In genomic region chr5:54013556-54014157, GRCh38 we compare ENCODE assay signal across 9 cellular contexts.
DNase-seq lines count a peak whose midpoint lies in the region; ATAC-seq and TF ChIP-seq lines count a peak whose summit lies in the region.
"Had no signal": no experiment of that assay in that cellular context is flagged by ENCODE, and none has a peak within 500 bp of the region (broad histone marks: within the 10 kb centered on the region; RNA-seq: fewer than 3 reads in every experiment).

No MANE protein-coding gene starts in this region.

- no peaks in the 10 kb centered on the region for H3K4me1 ChIP-seq in gastrocnemius medialis
- no peaks in the 10 kb centered on the region for H3K4me1 ChIP-seq in BE2C

- in situ Hi-C loops in gastrocnemius medialis (cut with MboI; ENCODE audit: low sequenced_read_pairs in 4 of 4), result no loop called here

- H3K27me3 ChIP-seq in gastrocnemius medialis (no peaks in the 10 kb centered on the region), BE2C (peaks cover 2% of the 10 kb centered on the region; the same call in 1 of the 2 replicates)

- peak; percentile 86 for DNase-seq in EL
- peak; percentile 90 for DNase-seq in NOMO-1 treated with DMSO at 0.1 percent for 48 hours (lab: John Stamatoyannopoulos, UW; ENCODE audit: unreplicated experiment)
- peak; percentile 81 to 97 for DNase-seq in cardiac fibroblast (ENCODE audit: low read depth in 2 of 2)
- DNase-seq in gastrocnemius medialis, result peak; percentile 6 to 33
- no peak for DNase-seq in BE2C
- no peak for DNase-seq in GM10266 (ENCODE audit: extremely low spot score)

- H3K9me3 ChIP-seq in gastrocnemius medialis (peaks cover 0 to 3% (median 0%) of the 10 kb centered on the region in 3 donors), BE2C (no peaks in the 10 kb centered on the region)

- no peak overlapping the region for H3K27ac ChIP-seq in gastrocnemius medialis

- TF ChIP-seq POLR2A in gastrocnemius medialis (IDR thresholded peaks at IDR 0.05), result no peak

- intact Hi-C loops in gastrocnemius medialis (cut with DNase I; ENCODE audit: low total_unique reads), result no loop called here

- H3K4me3 ChIP-seq in cardiac fibroblast (replicated peaks in 1 of 2; ENCODE audit: low read depth in 2 of 2, low read length in 2 of 2) (no peak overlapping the region), gastrocnemius medialis (no peak overlapping the region), BE2C (ENCODE audit: low read depth, low read length) (no peak overlapping the region)

- TF ChIP-seq CTCF in cardiac fibroblast (IDR thresholded peaks at IDR 0.05; ENCODE audit: low read depth, low read length), result no peak
- no peak for TF ChIP-seq CTCF in gastrocnemius medialis (IDR thresholded peaks at IDR 0.05 in 4 of 5, conservative IDR thresholded peaks at IDR 0.05 in 1 of 5)
- no peak for TF ChIP-seq CTCF in BE2C (IDR thresholded peaks at IDR 0.05; ENCODE audit: low read depth, low read length)
- no peak for TF ChIP-seq CTCF in GM10266 (IDR thresholded peaks at IDR 0.05; ENCODE audit: control insufficient read depth, insufficient read depth, low read depth, missing control alignments)

- H3K36me3 ChIP-seq in gastrocnemius medialis (no peaks in the 10 kb centered on the region), BE2C (no peaks in the 10 kb centered on the region)

- ATAC-seq in gastrocnemius medialis (peak; percentile 23 to 39), HG02798 (IDR thresholded peaks at IDR 0.05; ENCODE audit: poor library complexity, unreplicated experiment) (no peak), HG03460 (IDR thresholded peaks at IDR 0.05; ENCODE audit: unreplicated experiment) (no peak)
- ATAC-seq: Panc1 had no signal

Comparison
In these comparisons a context has a peak if more than half of its experiments do, and no peak if none do; other contexts are left out.
1. DNase-seq: peak in EL (single experiment), NOMO-1 treated with DMSO at 0.1 percent for 48 hours (single experiment), cardiac fibroblast (2 of 2) and gastrocnemius medialis (2 of 2); none in BE2C (single experiment) and GM10266 (single experiment).
2. ATAC-seq: peak in gastrocnemius medialis (2 of 2); none in HG02798 (single experiment) and HG03460 (single experiment).